1 cellular context compared by ENCODE assay signal in genomic region chr1:44721521-44722361, GRCh38.
TF ChIP-seq lines count a peak whose summit lies in the region.

No MANE protein-coding gene starts in this region.

TF ChIP-seq in K562, 482 proteins besides CTCF, POLR2A, EP300 and RAD21 (continued from another document and continues in another):
- peak; percentile 68; the same call in 1 of the 2 replicates for TF ChIP-seq CUX1 (CRISPR knock-in tag; IDR thresholded peaks at IDR 0.05)
- TF ChIP-seq TFAP4 (CRISPR knock-in tag; IDR thresholded peaks at IDR 0.05; ENCODE audit: borderline replicate concordance) = peak; percentile 86
- no peak for TF ChIP-seq RBM14 (IDR thresholded peaks at IDR 0.05; ENCODE audit: borderline replicate concordance, insufficient read depth, low read depth, low read length)
- peak; percentile 99 for TF ChIP-seq SMAD3 (CRISPR knock-in tag; conservative IDR thresholded peaks at IDR 0.05)
- peak; percentile 61 for TF ChIP-seq HNRNPLL (IDR thresholded peaks at IDR 0.05; ENCODE audit: low read depth, low read length, poor library complexity, severe bottlenecking)
- peak; percentile 100 for TF ChIP-seq AFF4 (CRISPR knock-in tag; IDR thresholded peaks at IDR 0.05)
- no peak for TF ChIP-seq ELK1 (CRISPR knock-in tag; IDR thresholded peaks at IDR 0.05)
- peak; percentile 73 for TF ChIP-seq GATAD2B (IDR thresholded peaks at IDR 0.05; ENCODE audit: borderline replicate concordance)
- peak; percentile 82 for TF ChIP-seq NEUROD1 (IDR thresholded peaks at IDR 0.05; ENCODE audit: borderline replicate concordance, low read depth, low read length, partially characterized antibody)
- peak; percentile 95 to 99; a peak in 3 of 4 replicates for TF ChIP-seq TEAD1 (CRISPR knock-in tag; IDR thresholded peaks at IDR 0.05)
- peak; percentile 72 for TF ChIP-seq DIDO1 (tag; IDR thresholded peaks at IDR 0.05; ENCODE audit: low read depth)
- peak; percentile 87 for TF ChIP-seq FOXJ3 (CRISPR knock-in tag; IDR thresholded peaks at IDR 0.05)
- no peak for TF ChIP-seq CEBPB (tag; IDR thresholded peaks at IDR 0.05)
- TF ChIP-seq RBM17 (IDR thresholded peaks at IDR 0.05; ENCODE audit: borderline replicate concordance, low read depth, low read length) = 0 out of 2 replicates have a peak, but pooled peaks have one; percentile 24
- peak; percentile 96 to 98 for TF ChIP-seq TBL1XR1 (IDR thresholded peaks at IDR 0.05; ENCODE audit: low read length in 2 of 2)
- TF ChIP-seq HMGXB4 (CRISPR knock-in tag; IDR thresholded peaks at IDR 0.05) = peak; percentile 75
- TF ChIP-seq JUND (IDR thresholded peaks at IDR 0.05; ENCODE audit: borderline replicate concordance, low read depth, low read length) = peak; percentile 83
- TF ChIP-seq JUND (tag; IDR thresholded peaks at IDR 0.05; ENCODE audit: borderline replicate concordance, low read depth, low read length) = peak; percentile 22; the same call in 1 of the 3 replicates
- TF ChIP-seq HMG20B (CRISPR knock-in tag; IDR thresholded peaks at IDR 0.05) = peak; percentile 99
- TF ChIP-seq ZNF197 (CRISPR knock-in tag; IDR thresholded peaks at IDR 0.05; ENCODE audit: low read depth) = peak; percentile 95
- peak; percentile 68 for TF ChIP-seq GATA2 (CRISPR knock-in tag; IDR thresholded peaks at IDR 0.05)
- TF ChIP-seq ZNF785 (CRISPR knock-in tag; IDR thresholded peaks at IDR 0.05) = 0 out of 2 replicates have a peak, but pooled peaks have one; percentile 51
- TF ChIP-seq ZNF41 (CRISPR knock-in tag; conservative IDR thresholded peaks at IDR 0.05) = peak; percentile 97
- TF ChIP-seq USF2 (CRISPR knock-in tag; IDR thresholded peaks at IDR 0.05) = no peak; the same call in 1 of the 2 replicates
- TF ChIP-seq BACH1 (tag; IDR thresholded peaks at IDR 0.05) = peak; percentile 88
- TF ChIP-seq SIN3B (IDR thresholded peaks at IDR 0.05; ENCODE audit: low read depth) = 0 out of 2 replicates have a peak, but pooled peaks have one; percentile 13
- no peak for TF ChIP-seq ZBTB40 (IDR thresholded peaks at IDR 0.05)
- peak; percentile 85 for TF ChIP-seq ZBTB40 (CRISPR knock-in tag; IDR thresholded peaks at IDR 0.05)
